ENCODE assay signal across 22 cellular contexts in the genomic region with DNA sequence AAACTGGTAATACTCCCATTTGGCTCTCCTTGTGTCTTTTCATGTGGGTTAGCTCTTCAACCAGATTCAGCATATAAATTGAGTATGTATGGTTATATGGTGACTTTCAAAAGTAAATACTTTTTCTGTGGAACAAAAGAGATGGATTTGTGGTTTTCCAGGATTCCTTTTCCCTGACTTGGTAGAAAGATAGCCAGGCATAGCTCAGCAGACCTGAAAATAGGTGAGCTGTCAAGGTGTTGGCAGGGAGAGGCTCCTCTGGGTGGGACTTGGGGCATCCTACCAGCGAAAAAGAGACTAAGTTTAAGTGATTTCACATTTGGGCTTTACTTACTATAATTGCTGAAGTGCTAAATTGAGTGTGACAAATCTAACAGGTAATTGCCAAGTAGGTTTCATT.
DNase-seq lines count a peak whose midpoint lies in the region; ATAC-seq and TF ChIP-seq lines count a peak whose summit lies in the region.
"Had no signal": no experiment of that assay in that cellular context is flagged by ENCODE, and none has a peak within 500 bp of the region (broad histone marks: within the 10 kb centered on the region; RNA-seq: fewer than 3 reads in every experiment).

No MANE protein-coding gene starts in this region.

- no peak for ATAC-seq in HG02798 (IDR thresholded peaks at IDR 0.05; ENCODE audit: poor library complexity, unreplicated experiment)
- ATAC-seq: body of pancreas; heart right ventricle; left ventricle myocardium superior; stimulated activated effector memory CD8-positive, alpha-beta T cell treated with anti-CD3 and anti-CD28 coated beads, Interleukin-12 subunit alpha, Interleukin-12 subunit beta, amount 100 ng/mL, for 72 hours had no signal

- TF ChIP-seq POLR2A in breast epithelium (IDR thresholded peaks at IDR 0.05), result no peak

- WGBS in smooth muscle cell (ENCODE audit: low lambda C conversion rate), result 52% methylated on average over 1 of the region's 1 CpG

- intact Hi-C loops in breast epithelium (cut with DNase I; ENCODE audit: low total_unique reads), result no loop called here

- DNase-seq in NCI-H2171 treated with DMSO at 0.1 percent for 48 hours (lab: John Stamatoyannopoulos, UW) (peak; percentile 7), NCI-H2171 (lab: John Stamatoyannopoulos, UW) (no peak), OCI-M1 (lab: John Stamatoyannopoulos, UW) (peak; percentile 29), breast epithelium (ENCODE audit: low spot score in 2 of 2) (no peak), smooth muscle cell (lab: John Stamatoyannopoulos, UW; ENCODE audit: unreplicated experiment) (no peak), GM19238 (ENCODE audit: insufficient read length, low spot score) (no peak), NCI-H774 (lab: John Stamatoyannopoulos, UW) (no peak)
- DNase-seq: activated naive CD8-positive, alpha-beta T cell treated with anti-CD3 and anti-CD28 coated beads for 36 hours; body of pancreas; endodermal cell; GF-D8; heart right ventricle; KG1; left ventricle myocardium superior; NK-92 treated with Interleukin-12 subunit alpha and Interleukin-12 subunit beta, amount 100 ng/mL, for 24 hours; RPMI8226; SW 1271 had no signal

- H3K9ac ChIP-seq in smooth muscle cell (ENCODE audit: low read depth), result no peak overlapping the region
- H3K9ac ChIP-seq: neural progenitor cell had no signal

- H3K4me3 ChIP-seq in breast epithelium (no peak overlapping the region), smooth muscle cell (no peak overlapping the region)
- H3K4me3 ChIP-seq: body of pancreas, heart right ventricle, neural progenitor cell, suprapubic skin had no signal

- TF ChIP-seq CTCF in breast epithelium (IDR thresholded peaks at IDR 0.05), result no peak
- no peak for TF ChIP-seq CTCF in smooth muscle cell (IDR thresholded peaks at IDR 0.05; ENCODE audit: borderline replicate concordance, insufficient read depth, poor library complexity, severe bottlenecking)

- H3K27me3 ChIP-seq in breast epithelium, result no peaks in the 10 kb centered on the region
- H3K27me3 ChIP-seq in smooth muscle cell (ENCODE audit: low read depth), result no peaks in the 10 kb centered on the region
- H3K27me3 ChIP-seq: body of pancreas, heart right ventricle, neural progenitor cell, suprapubic skin had no signal

- H3K9me3 ChIP-seq in breast epithelium (no peaks in the 10 kb centered on the region), smooth muscle cell (replicated peaks; ENCODE audit: low read depth) (no peaks in the 10 kb centered on the region)
- H3K9me3 ChIP-seq: body of pancreas, heart right ventricle, suprapubic skin had no signal

- H3K4me1 ChIP-seq in breast epithelium (peaks cover 3 to 9% of the 10 kb centered on the region in 2 donors), smooth muscle cell (ENCODE audit: low read depth) (peaks cover 11% of the 10 kb centered on the region)

- H3K36me3 ChIP-seq in breast epithelium (no peaks in the 10 kb centered on the region), smooth muscle cell (ENCODE audit: low read depth) (no peaks in the 10 kb centered on the region)
- H3K36me3 ChIP-seq: heart right ventricle, neural progenitor cell, suprapubic skin had no signal

- H3K27ac ChIP-seq in breast epithelium (peak overlapping the region; percentile 2 to 40), smooth muscle cell (ENCODE audit: low read depth) (peak overlapping the region; percentile 29)
- H3K27ac ChIP-seq: body of pancreas, C4-2B, heart right ventricle, neural progenitor cell, suprapubic skin had no signal

- peaks cover 45% of the 10 kb centered on the region for H3K79me2 ChIP-seq in smooth muscle cell (ENCODE audit: low read depth)

- H2AFZ ChIP-seq in smooth muscle cell (ENCODE audit: low read depth), result no peak overlapping the region
- H2AFZ ChIP-seq: neural progenitor cell had no signal

- peak overlapping the region; percentile 6 for H3K4me2 ChIP-seq in smooth muscle cell
- H3K4me2 ChIP-seq: neural progenitor cell had no signal

- H3F3A ChIP-seq in smooth muscle cell (ENCODE audit: low read depth), result peaks cover 7% of the 10 kb centered on the region

- H4K20me1 ChIP-seq in smooth muscle cell (ENCODE audit: low read depth), result peaks cover 5% of the 10 kb centered on the region

Comparison
In these comparisons a context has a peak if more than half of its experiments do, and no peak if none do; other contexts are left out.
1. DNase-seq: peak in NCI-H2171 treated with DMSO at 0.1 percent for 48 hours (single experiment) and OCI-M1 (single experiment); none in NCI-H2171 (single experiment), breast epithelium (0 of 2), smooth muscle cell (single experiment), GM19238 (single experiment) and NCI-H774 (single experiment).